1 cellular context compared by ENCODE assay signal in genomic region chr10:31761156-31761555, GRCh38.
TF ChIP-seq lines count a peak whose summit lies in the region.

No MANE protein-coding gene starts in this region.

TF ChIP-seq in H1, 55 proteins besides CTCF, POLR2A, EP300 and RAD21 (continued from another document):
- no peak for TF ChIP-seq KDM1A (IDR thresholded peaks at IDR 0.05; ENCODE audit: borderline replicate concordance, low read length)
- no peak for TF ChIP-seq TAF1 (IDR thresholded peaks at IDR 0.05; ENCODE audit: low read depth, low read length)
- no peak for TF ChIP-seq SP2 (IDR thresholded peaks at IDR 0.05; ENCODE audit: low read length)
- TF ChIP-seq CREB1 (IDR thresholded peaks at IDR 0.05) = no peak
- TF ChIP-seq, protein P1, sequence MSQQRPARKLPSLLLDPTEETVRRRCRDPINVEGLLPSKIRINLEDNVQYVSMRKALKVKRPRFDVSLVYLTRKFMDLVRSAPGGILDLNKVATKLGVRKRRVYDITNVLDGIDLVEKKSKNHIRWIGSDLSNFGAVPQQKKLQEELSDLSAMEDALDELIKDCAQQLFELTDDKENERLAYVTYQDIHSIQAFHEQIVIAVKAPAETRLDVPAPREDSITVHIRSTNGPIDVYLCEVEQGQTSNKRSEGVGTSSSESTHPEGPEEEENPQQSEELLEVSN (IDR thresholded peaks at IDR 0.05) = no peak
- TF ChIP-seq TEAD4 (IDR thresholded peaks at IDR 0.05; ENCODE audit: low read depth, low read length) = no peak
- no peak for TF ChIP-seq NANOG (IDR thresholded peaks at IDR 0.05; ENCODE audit: insufficient read depth, low read depth, low read length, poor library complexity, severe bottlenecking)
